Comparison of ENCODE assay signal across 8 cellular contexts in genomic region chr18:13680612-13681011, GRCh38. TPM values are rescaled to one million over a fixed set of nuclear protein-coding genes. Genes with fewer than 3 reads are reported as not detected.
DNase-seq lines count a peak whose midpoint lies in the region; ATAC-seq, FAIRE-seq and TF ChIP-seq lines count a peak whose summit lies in the region.

No MANE protein-coding gene starts in this region.

- ATAC-seq in GM18511 (IDR thresholded peaks at IDR 0.05; ENCODE audit: unreplicated experiment): no peak
- ATAC-seq in HG03039 (IDR thresholded peaks at IDR 0.05; ENCODE audit: unreplicated experiment): no peak
- ATAC-seq in stimulated activated naive CD8-positive, alpha-beta T cell treated with anti-CD3 and anti-CD28 coated beads, Interleukin-15, amount 100 ng/mL, for 72 hours: no peak

- no peaks in the 10 kb centered on the region for H3K27me3 Mint-ChIP-seq in stimulated activated naive CD8-positive, alpha-beta T cell treated with anti-CD3 and anti-CD28 coated beads, Interleukin-15, amount 100 ng/mL, for 72 hours

- intact Hi-C loops in ascending aorta (cut with DNase I): no loop called here

- peaks cover 3 to 12% of the 10 kb centered on the region in 2 donors for H3K4me1 ChIP-seq in ascending aorta

- peak; percentile 39 for TF ChIP-seq CTCF in AG04450 (IDR thresholded peaks at IDR 0.05; ENCODE audit: low read depth, low read length)
- TF ChIP-seq CTCF in ascending aorta (IDR thresholded peaks at IDR 0.05): peak; percentile 24 to 58 (median 39)

- H3K4me1 Mint-ChIP-seq in stimulated activated naive CD8-positive, alpha-beta T cell treated with anti-CD3 and anti-CD28 coated beads, Interleukin-15, amount 100 ng/mL, for 72 hours: peaks cover 17% of the 10 kb centered on the region

- no peak for DNase-seq in AG04450 (ENCODE audit: low read depth, low spot score)
- no peak for DNase-seq in GM18507 (ENCODE audit: extremely low spot score, insufficient read length, low read depth)
- DNase-seq in ascending aorta (ENCODE audit: low spot score in 2 of 2): no peak
- peak; percentile 64 for DNase-seq in islet precursor cell
- no peak for DNase-seq in stimulated activated naive CD8-positive, alpha-beta T cell treated with anti-CD3 and anti-CD28 coated beads, Interleukin-15, amount 100 ng/mL, for 72 hours
- no peak for DNase-seq in UCSD-AML1 (lab: John Stamatoyannopoulos, UW; ENCODE audit: unreplicated experiment)

- CTCF ChIA-PET in AG04450 (lab: Charles Lee): interaction anchor here (1.1 kb wide), 1 partner anchor 10 kb away, joined by 3 read pairs; no protein-coding TSS in a partner anchor

- no peaks in the 10 kb centered on the region for H3K27me3 ChIP-seq in AG04450 (ENCODE audit: control insufficient read depth, insufficient read depth, low read length)
- no peaks in the 10 kb centered on the region for H3K27me3 ChIP-seq in ascending aorta

- no peak overlapping the region for H3K4me3 ChIP-seq in AG04450 (ENCODE audit: low read depth, low read length)
- H3K4me3 ChIP-seq in ascending aorta: no peak overlapping the region

- H3K27ac ChIP-seq in AG04450 (ENCODE audit: low read depth, low read length) (no peak overlapping the region), ascending aorta (no peak overlapping the region)

- H3K9me3 ChIP-seq in AG04450 (ENCODE audit: control insufficient read depth, insufficient read depth, low read length): peaks cover 7% of the 10 kb centered on the region
- H3K9me3 ChIP-seq in ascending aorta: no peaks in the 10 kb centered on the region

- H3K4me3 Mint-ChIP-seq in stimulated activated naive CD8-positive, alpha-beta T cell treated with anti-CD3 and anti-CD28 coated beads, Interleukin-15, amount 100 ng/mL, for 72 hours: no peak overlapping the region

- H3K36me3 ChIP-seq in ascending aorta: no peaks in the 10 kb centered on the region

- POLR2A ChIA-PET in AG04450 (lab: Yijun Ruan, JAX): no interaction called here

- no peaks in the 10 kb centered on the region for H3K9me3 Mint-ChIP-seq in stimulated activated naive CD8-positive, alpha-beta T cell treated with anti-CD3 and anti-CD28 coated beads, Interleukin-15, amount 100 ng/mL, for 72 hours

- peak; percentile 59 for FAIRE-seq in GM18507 (lab: Jason Lieb, UNC)

- H3K27ac Mint-ChIP-seq in stimulated activated naive CD8-positive, alpha-beta T cell treated with anti-CD3 and anti-CD28 coated beads, Interleukin-15, amount 100 ng/mL, for 72 hours: no peak overlapping the region

RNA-seq across cellular contexts. Expression of gene FAM210A, which starts 45.7 kb away (rescaled TPM):
- 10.9 and 12.9 TPM in 2 replicates for polyA plus RNA-seq in AG04450 (2011; rRNA removed)
- polyA minus RNA-seq in AG04450 (2011; rRNA and poly(A)+ RNA removed): 13.6 and 20.2 TPM in 2 replicates
- 2.1 TPM for total RNA-seq in ascending aorta

RNA-seq across cellular contexts. Expression of gene RNMT, which starts 45.9 kb away (rescaled TPM):
- 20.2 and 23.5 TPM in 2 replicates for polyA plus RNA-seq in AG04450 (2011; rRNA removed)
- polyA minus RNA-seq in AG04450 (2011; rRNA and poly(A)+ RNA removed): 9.5 and 13.1 TPM in 2 replicates
- total RNA-seq in ascending aorta: 6.4 TPM
